33 cellular contexts compared by ENCODE assay signal in genomic region chr7:69428089-69428488, GRCh38.
DNase-seq lines count a peak whose midpoint lies in the region; ATAC-seq, FAIRE-seq and TF ChIP-seq lines count a peak whose summit lies in the region.
"Had no signal": no experiment of that assay in that cellular context is flagged by ENCODE, and none has a peak within 500 bp of the region (broad histone marks: within the 10 kb centered on the region; RNA-seq: fewer than 3 reads in every experiment).

No MANE protein-coding gene starts in this region.

- peaks cover 10% of the 10 kb centered on the region; the same call in 2 of the 3 replicates for H3K4me1 ChIP-seq in A549
- H3K4me1 ChIP-seq in BLaER1: peaks cover 59% of the 10 kb centered on the region
- H3K4me1 ChIP-seq in HEK293 (ENCODE audit: control insufficient read depth, insufficient read depth, low read length): no peaks in the 10 kb centered on the region
- H3K4me1 ChIP-seq in K562 (replicated peaks in 1 of 2; ENCODE audit: control insufficient read depth in 2 of 2, insufficient read depth in 2 of 2, low read length in 2 of 2): no peaks in the 10 kb centered on the region; a peak in 1 of 5 replicates
- H3K4me1 ChIP-seq: Caco-2 had no signal

- in situ Hi-C loops in K562 (cut with MboI): no loop called here

- ATAC-seq in A549 (no peak), K562 (no peak), GM21447 (IDR thresholded peaks at IDR 0.05; ENCODE audit: unreplicated experiment) (no peak)
- ATAC-seq: CD8-positive, alpha-beta T cell had no signal

- H3K27ac ChIP-seq in A549 (no peak overlapping the region), BLaER1 (peak overlapping the region; percentile 79; the same call in 1 of the 2 replicates), HEK293 (ENCODE audit: extremely low read depth, low read depth, low read length) (no peak overlapping the region), K562 (ENCODE audit: extremely low read depth, low read depth, low read length) (no peak overlapping the region)
- H3K27ac ChIP-seq: 22Rv1, C4-2B had no signal

- H3K9me3 ChIP-seq in A549: no peaks in the 10 kb centered on the region
- no peaks in the 10 kb centered on the region for H3K9me3 ChIP-seq in BLaER1
- no peaks in the 10 kb centered on the region for H3K9me3 ChIP-seq in HEK293 (ENCODE audit: control insufficient read depth, insufficient read depth, low read depth, low read length)
- H3K9me3 ChIP-seq in K562 (replicated peaks; ENCODE audit: control insufficient read depth, insufficient read depth, low read depth, low read length): no peaks in the 10 kb centered on the region
- H3K9me3 ChIP-seq: BE2C, Caco-2 had no signal

- POLR2A ChIA-PET in A549 (lab: Yijun Ruan, JAX): no interaction called here
- POLR2A ChIA-PET in HEK293 (lab: Yijun Ruan, JAX): no interaction called here
- POLR2A ChIA-PET in K562 (lab: Yijun Ruan, JAX): no interaction called here

- no peaks in the 10 kb centered on the region for H4K20me1 ChIP-seq in BLaER1
- H4K20me1 ChIP-seq in K562 (replicated peaks; ENCODE audit: control insufficient read depth, insufficient read depth, low read length): no peaks in the 10 kb centered on the region
- H4K20me1 ChIP-seq: BLaER1 treated with 17β-estradiol and CSF1 and Interleukin-3, amounts not matched to agents 10 nM and 100 nM had no signal

- WGBS in A549 (ENCODE audit: missing lambda C conversion rate): 14% methylated on average over 4 of the region's 4 CpGs
- WGBS in K562 (ENCODE audit: insufficient coverage, low coverage, missing lambda C conversion rate): 1% methylated on average over 4 of the region's 4 CpGs

- H3K9me1 ChIP-seq in K562 (ENCODE audit: control insufficient read depth, insufficient read depth, low read length): no peaks in the 10 kb centered on the region

- DNase-seq in A549 (ENCODE audit: low read depth in 1 of 2, low spot score in 1 of 2) (no peak), K562 (ENCODE audit: extremely low read depth in 1 of 4, low spot score in 3 of 4) (no peak), NCI-H524 (lab: John Stamatoyannopoulos, UW) (no peak), NCI-H2171 (lab: John Stamatoyannopoulos, UW) (no peak)
- no peak for DNase-seq in effector CD8-positive, alpha-beta T cell (lab: John Stamatoyannopoulos, UW)
- DNase-seq: 8988T; ACHN; AML-193; BE2C; C1 segment of cervical spinal cord; Caco-2; Calu3; CD4-positive, alpha-beta memory T cell; CD4-positive, alpha-beta T cell; CD4-positive, CD25-positive, alpha-beta regulatory T cell; CD8-positive, alpha-beta memory T cell; CD8-positive, alpha-beta T cell; COR-L47; DMS 273 treated with DMSO at 0.1 percent for 48 hours; DMS153; DMS53; DMS79; DMS79 treated with DMSO at 0.1 percent for 48 hours; DND-41; EL had no signal

- TF ChIP-seq POLR2A in A549 (IDR thresholded peaks at IDR 0.05; ENCODE audit: low read length): no peak
- TF ChIP-seq POLR2A in K562 (conservative IDR thresholded peaks at IDR 0.05): no peak

- H3K4me3 ChIP-seq in A549 (no peak overlapping the region), BLaER1 (no peak overlapping the region), HEK293 (ENCODE audit: low read depth, low read length) (no peak overlapping the region), K562 (no peak overlapping the region)
- H3K4me3 ChIP-seq: BLaER1 treated with 17β-estradiol and CSF1 and Interleukin-3, amounts not matched to agents 10 nM and 100 nM had no signal

- intact Hi-C loops in K562 (cut with micrococcal nuclease): no loop called here

- H3K4me2 ChIP-seq in A549: no peak overlapping the region
- H3K4me2 ChIP-seq in BLaER1: no peak overlapping the region
- no peak overlapping the region for H3K4me2 ChIP-seq in K562 (ENCODE audit: insufficient read depth, low read length)

- no peaks in the 10 kb centered on the region for H3K79me2 ChIP-seq in K562 (ENCODE audit: control insufficient read depth, insufficient read depth, low read length)

- no peak for FAIRE-seq in A549 (lab: Jason Lieb, UNC)
- FAIRE-seq in K562 (lab: Jason Lieb, UNC): no peak
- FAIRE-seq: A204.1, D721Med had no signal

- TF ChIP-seq RAD21 in A549 (conservative IDR thresholded peaks at IDR 0.05 in 1 of 2, IDR thresholded peaks at IDR 0.05 in 1 of 2) (no peak), K562 (CRISPR knock-in tag; conservative IDR thresholded peaks at IDR 0.05 in 1 of 2, IDR thresholded peaks at IDR 0.05 in 1 of 2) (no peak)

- no TSS peak for BruUV-seq in K562 (replicated peaks; lab: Mats Ljungman, UMichigan)

- TF ChIP-seq CTCF in A549 (IDR thresholded peaks at IDR 0.05) (no peak), HEK293 (tag by site-specific recombination; IDR thresholded peaks at IDR 0.05) (no peak), K562 (IDR thresholded peaks at IDR 0.05 in 2 of 3, conservative IDR thresholded peaks at IDR 0.05 in 1 of 3; ENCODE audit: insufficient read depth in 2 of 3, low read depth in 1 of 3, low read length in 3 of 3) (no peak)

- no peak overlapping the region for H3K9ac ChIP-seq in BLaER1
- H3K9ac ChIP-seq in K562 (ENCODE audit: insufficient read depth in 1 of 2, low read depth in 2 of 2, low read length in 2 of 2): no peak overlapping the region
- H3K9ac ChIP-seq: BLaER1 treated with 17β-estradiol and CSF1 and Interleukin-3, amounts not matched to agents 10 nM and 100 nM had no signal

- H3K27me3 ChIP-seq in BLaER1 (no peaks in the 10 kb centered on the region), K562 (ENCODE audit: control insufficient read depth in 2 of 2, insufficient read depth in 2 of 2, low read length in 2 of 2) (peaks cover 0 to 11% of the 10 kb centered on the region in 2 experiments; a peak in 3 of 5 replicates)
- H3K27me3 ChIP-seq: BE2C; BLaER1 treated with 17β-estradiol and CSF1 and Interleukin-3, amounts not matched to agents 10 nM and 100 nM had no signal

- H3K36me3 ChIP-seq in BLaER1 (no peaks in the 10 kb centered on the region), HEK293 (ENCODE audit: control insufficient read depth in 2 of 2, insufficient read depth in 1 of 2, low read length in 2 of 2) (no peaks in the 10 kb centered on the region), K562 (ENCODE audit: control insufficient read depth, insufficient read depth, low read length) (no peaks in the 10 kb centered on the region)
- H3K36me3 ChIP-seq: BE2C; BLaER1 treated with 17β-estradiol and CSF1 and Interleukin-3, amounts not matched to agents 10 nM and 100 nM had no signal

- H2AFZ ChIP-seq in K562 (ENCODE audit: low read depth, low read length): no peak overlapping the region

- TF ChIP-seq EP300 in A549 (IDR thresholded peaks at IDR 0.05) (no peak), K562 (IDR thresholded peaks at IDR 0.05; ENCODE audit: low read length) (no peak)

- CTCF ChIA-PET in A549 (lab: Yijun Ruan, JAX) (no interaction called here), HEK293 (lab: Yijun Ruan, JAX) (interaction anchor here (0.6 kb wide), 1 partner anchor 588 kb away, joined by 3 read pairs; no protein-coding TSS in a partner anchor), K562 (lab: Yijun Ruan, JAX; ENCODE audit: low intra/inter-chr PET ratio) (no interaction called here)

TF ChIP-seq in A549, 52 proteins besides CTCF, POLR2A, EP300 and RAD21:
- no peak for TF ChIP-seq POLR2AphosphoS2 (conservative IDR thresholded peaks at IDR 0.05; ENCODE audit: low read length)
- no peak for TF ChIP-seq ELK1 (IDR thresholded peaks at IDR 0.05; ENCODE audit: low read depth, low read length)
- 0 out of 2 replicates have a peak, but pooled peaks have one; percentile 16 for TF ChIP-seq KDM1A (IDR thresholded peaks at IDR 0.05; ENCODE audit: low read depth)
- no peak for TF ChIP-seq MYC (IDR thresholded peaks at IDR 0.05; ENCODE audit: borderline replicate concordance, low read length)
TF ChIP-seq in A549: peak in this region for 1.

TF ChIP-seq in HEK293, 187 proteins besides CTCF, POLR2A, EP300 and RAD21:
- TF ChIP-seq ZNF560 (tag by site-specific recombination; IDR thresholded peaks at IDR 0.05; ENCODE audit: borderline replicate concordance) (no peak), ZNF146 (tag by site-specific recombination; IDR thresholded peaks at IDR 0.05) (peak; percentile 73)

TF ChIP-seq in K562, 482 proteins besides CTCF, POLR2A, EP300 and RAD21:
- TF ChIP-seq ZBTB43 (CRISPR knock-in tag; IDR thresholded peaks at IDR 0.05): no peak
- TF ChIP-seq ZNF146 (CRISPR knock-in tag; IDR thresholded peaks at IDR 0.05; ENCODE audit: unreplicated experiment): peak; percentile 55
